ENCODE assay signal across 8 cellular contexts in genomic region chr14:94769413-94770250, GRCh38. TPM values are rescaled to one million over a fixed set of nuclear protein-coding genes. Genes with fewer than 3 reads are reported as not detected.
A peak's percentile ranks its signal among the peaks of the same experiment; 100 is the strongest.
DNase-seq lines count a peak whose midpoint lies in the region; ATAC-seq, FAIRE-seq and TF ChIP-seq lines count a peak whose summit lies in the region.

TSS of gene GSC (minus strand) at chr14:94770113. CDS start at chr14:94770015, 98 bp downstream.

- peaks cover 50 to 59% of the 10 kb centered on the region in 2 donors for H3K27me3 Mint-ChIP-seq in CD4-positive, alpha-beta memory T cell
- H3K27me3 Mint-ChIP-seq in stimulated activated naive CD8-positive, alpha-beta T cell treated with anti-CD3 and anti-CD28 coated beads, Interleukin-15, amount 100 ng/mL, for 72 hours, result peaks cover 91% of the 10 kb centered on the region

- no peaks in the 10 kb centered on the region for H3K36me3 Mint-ChIP-seq in CD4-positive, alpha-beta memory T cell

- peaks cover 7 to 38% (median 16%) of the 10 kb centered on the region in 4 donors for H3K4me1 Mint-ChIP-seq in CD4-positive, alpha-beta memory T cell
- peaks cover 44% of the 10 kb centered on the region for H3K4me1 Mint-ChIP-seq in stimulated activated naive CD8-positive, alpha-beta T cell treated with anti-CD3 and anti-CD28 coated beads, Interleukin-15, amount 100 ng/mL, for 72 hours

- peaks cover 0 to 13% (median 1%) of the 10 kb centered on the region in 8 donors for H3K9me3 Mint-ChIP-seq in CD4-positive, alpha-beta memory T cell
- no peaks in the 10 kb centered on the region for H3K9me3 Mint-ChIP-seq in stimulated activated naive CD8-positive, alpha-beta T cell treated with anti-CD3 and anti-CD28 coated beads, Interleukin-15, amount 100 ng/mL, for 72 hours

- peaks cover 54% of the 10 kb centered on the region for H3K27me3 ChIP-seq in CD4-positive, alpha-beta memory T cell (ENCODE audit: insufficient read depth, low read length)

- H3K27ac Mint-ChIP-seq in CD4-positive, alpha-beta memory T cell, result no peak within 1 kb of the TSS
- H3K27ac Mint-ChIP-seq in stimulated activated naive CD8-positive, alpha-beta T cell treated with anti-CD3 and anti-CD28 coated beads, Interleukin-15, amount 100 ng/mL, for 72 hours, result peak within 1 kb of the TSS in 1 of 2 donors; percentile 66

- POLR2A ChIA-PET in CD4-positive, alpha-beta memory T cell (lab: Charles Lee; ENCODE audit: partially characterized antibody), result no interaction called here

- peak within 1 kb of the TSS; percentile 58 to 86 (median 80) for H3K4me3 Mint-ChIP-seq in CD4-positive, alpha-beta memory T cell
- H3K4me3 Mint-ChIP-seq in stimulated activated naive CD8-positive, alpha-beta T cell treated with anti-CD3 and anti-CD28 coated beads, Interleukin-15, amount 100 ng/mL, for 72 hours, result peak within 1 kb of the TSS; percentile 78 to 84

- no peaks in the 10 kb centered on the region for H3K36me3 ChIP-seq in CD4-positive, alpha-beta memory T cell (ENCODE audit: insufficient read depth, low read length)
- H3K36me3 ChIP-seq in kidney (ENCODE audit: control insufficient read depth in 1 of 2, insufficient read depth in 2 of 2, low read length in 2 of 2), result no peaks in the 10 kb centered on the region

- peak within 1 kb of the TSS in 1 of 2 donors; percentile 19 for H3K4me3 ChIP-seq in CD4-positive, alpha-beta memory T cell (ENCODE audit: low read length in 2 of 2)
- H3K4me3 ChIP-seq in astrocyte of the spinal cord (ENCODE audit: low read depth, low read length) (peak within 1 kb of the TSS; percentile 32), kidney (ENCODE audit: low read length in 2 of 2) (peak within 1 kb of the TSS in 1 of 2 donors; percentile 37)

- CTCF ChIA-PET in CD4-positive, alpha-beta memory T cell (lab: Charles Lee; ENCODE audit: partially characterized antibody), result no interaction called here

- ATAC-seq in stimulated activated naive CD8-positive, alpha-beta T cell treated with anti-CD3 and anti-CD28 coated beads, Interleukin-15, amount 100 ng/mL, for 72 hours, result peak; percentile 58
- no peak for ATAC-seq in GM21381 (IDR thresholded peaks at IDR 0.05; ENCODE audit: unreplicated experiment)
- no peak for ATAC-seq in GM19397 (IDR thresholded peaks at IDR 0.05; ENCODE audit: unreplicated experiment)

- in situ Hi-C loops in astrocyte of the spinal cord (cut with HindIII; ENCODE audit: low sequenced_read_pairs), result no loop called here

- H3K9me3 ChIP-seq in CD4-positive, alpha-beta memory T cell (ENCODE audit: control insufficient read depth in 1 of 2, low read length in 2 of 2), result no peaks in the 10 kb centered on the region
- no peaks in the 10 kb centered on the region for H3K9me3 ChIP-seq in kidney (ENCODE audit: control insufficient read depth in 1 of 2, low read length in 2 of 2)

- H3K27ac ChIP-seq in CD4-positive, alpha-beta memory T cell (ENCODE audit: low read depth, low read length), result no peak within 1 kb of the TSS
- no peak within 1 kb of the TSS for H3K27ac ChIP-seq in kidney (ENCODE audit: low read depth in 2 of 2, low read length in 2 of 2)

- TF ChIP-seq CTCF in astrocyte of the spinal cord (IDR thresholded peaks at IDR 0.05; ENCODE audit: low read depth, low read length) (no peak), kidney (IDR thresholded peaks at IDR 0.05; ENCODE audit: borderline replicate concordance, extremely low read depth, insufficient read depth) (no peak)

- H3K9ac ChIP-seq in kidney (ENCODE audit: low read length in 2 of 2), result no peak within 1 kb of the TSS

- FAIRE-seq in kidney (lab: Jason Lieb, UNC), result no peak

- no peak for DNase-seq in CD4-positive, alpha-beta memory T cell
- peak; percentile 11 for DNase-seq in MV-4-11 (lab: John Stamatoyannopoulos, UW)
- peak; percentile 37 for DNase-seq in astrocyte of the spinal cord (ENCODE audit: low read depth, low spot score)
- peak; percentile 83 for DNase-seq in kidney
- peak; percentile 26 to 30 for DNase-seq in stimulated activated naive CD8-positive, alpha-beta T cell treated with anti-CD3 and anti-CD28 coated beads, Interleukin-15, amount 100 ng/mL, for 72 hours
- no peak for DNase-seq in NCI-H146 treated with DMSO at 0.1 percent for 48 hours (lab: John Stamatoyannopoulos, UW; ENCODE audit: unreplicated experiment)

- intact Hi-C loops in CD4-positive, alpha-beta memory T cell (cut with micrococcal nuclease), result no loop called here
- intact Hi-C loops in kidney (cut with DNase I), result no loop called here

- H3K4me1 ChIP-seq in CD4-positive, alpha-beta memory T cell (ENCODE audit: insufficient read depth, low read length), result peaks cover 12% of the 10 kb centered on the region
- H3K4me1 ChIP-seq in kidney (ENCODE audit: control insufficient read depth in 1 of 2, insufficient read depth in 1 of 2, low read depth in 1 of 2, low read length in 2 of 2), result peaks cover 0 to 3% of the 10 kb centered on the region in 2 donors

RNA-seq across cellular contexts. Expression of gene GSC, which starts in this region (rescaled TPM):
- under 1 TPM in 1 of 2 experiments, not detected in 1; 0.35 TPM for total RNA-seq in CD4-positive, alpha-beta memory T cell
- polyA plus RNA-seq in CD4-positive, alpha-beta memory T cell, result not detected
- total RNA-seq in kidney, result not detected
- polyA plus RNA-seq in kidney (ENCODE audit: insufficient read depth, low read depth, low replicate concordance), result not detected

Comparison
In these comparisons a context has a peak if more than half of its experiments do, and no peak if none do; other contexts are left out.
1. Peak in DNase-seq in kidney; RNA of the gene not detected or under 1 TPM.
2. DNase-seq: peak in MV-4-11 (single experiment), astrocyte of the spinal cord (single experiment) and stimulated activated naive CD8-positive, alpha-beta T cell treated with anti-CD3 and anti-CD28 coated beads, Interleukin-15, amount 100 ng/mL, for 72 hours (2 of 2); none in CD4-positive, alpha-beta memory T cell (0 of 5) and NCI-H146 treated with DMSO at 0.1 percent for 48 hours (single experiment).